Comparison of ENCODE assay signal across 17 cellular contexts in the genomic region with DNA sequence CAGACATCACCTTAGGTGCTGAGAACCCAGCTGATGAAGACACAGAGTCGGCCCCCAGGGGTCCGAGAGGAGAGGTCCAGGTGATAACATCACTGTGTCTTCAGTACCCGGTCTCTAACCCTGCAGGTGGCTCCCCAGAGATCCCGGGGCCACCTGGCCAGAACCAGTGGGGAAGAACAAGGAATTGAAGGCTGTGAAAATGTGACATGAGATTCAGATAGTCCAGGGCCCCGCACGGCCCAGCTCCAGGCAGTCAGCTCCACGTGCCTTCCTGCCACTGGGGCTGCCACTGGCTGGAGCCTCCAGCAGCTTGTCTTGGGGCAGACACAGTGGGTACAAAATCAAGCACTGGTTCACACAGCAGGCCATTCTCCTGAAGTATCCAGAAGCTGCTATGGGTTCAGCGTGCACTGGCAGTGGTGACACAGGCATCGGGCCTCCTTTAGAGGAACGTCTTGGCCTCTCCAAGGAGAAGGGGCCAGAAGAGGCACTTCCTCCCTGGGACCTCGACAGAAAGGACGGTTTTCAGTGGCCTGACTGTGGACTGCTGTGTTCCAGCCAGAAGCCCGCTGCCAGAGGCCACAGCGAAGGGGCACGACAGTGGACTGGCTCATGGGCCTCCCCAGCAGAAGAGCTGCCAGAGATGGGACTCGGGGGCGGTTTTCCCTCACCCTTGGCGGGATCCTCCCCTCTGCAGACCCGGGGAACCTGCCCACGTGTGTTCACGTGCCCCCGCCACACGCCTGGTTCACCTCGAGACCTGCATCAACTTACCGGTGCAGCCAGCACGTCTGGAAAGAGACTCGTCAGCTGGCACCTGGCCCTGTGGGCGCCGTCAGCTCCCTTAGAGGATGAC.
DNase-seq lines count a peak whose midpoint lies in the region; ATAC-seq and TF ChIP-seq lines count a peak whose summit lies in the region.
"Had no signal": no experiment of that assay in that cellular context is flagged by ENCODE, and none has a peak within 500 bp of the region (broad histone marks: within the 10 kb centered on the region; RNA-seq: fewer than 3 reads in every experiment).

No MANE protein-coding gene starts in this region.

- TF ChIP-seq EP300 in gastroesophageal sphincter (IDR thresholded peaks at IDR 0.05) = no peak

- H3K9me3 Mint-ChIP-seq in neural crest cell = no peaks in the 10 kb centered on the region
- H3K9me3 Mint-ChIP-seq in activated CD8-positive, alpha-beta T cell treated with anti-CD3 and anti-CD28 coated beads for 36 hours = no peaks in the 10 kb centered on the region
- H3K9me3 Mint-ChIP-seq: activated naive CD8-positive, alpha-beta T cell treated with anti-CD3 and anti-CD28 coated beads for 36 hours; CD4-positive, CD25-positive, alpha-beta regulatory T cell; nephron progenitor cell had no signal

- TF ChIP-seq CTCF in gastroesophageal sphincter (IDR thresholded peaks at IDR 0.05) = no peak
- no peak for TF ChIP-seq CTCF in neural crest cell (conservative IDR thresholded peaks at IDR 0.05)
- TF ChIP-seq CTCF in activated CD8-positive, alpha-beta T cell treated with anti-CD3 and anti-CD28 coated beads for 36 hours (IDR thresholded peaks at IDR 0.05) = no peak

- H3K9me3 ChIP-seq in T-helper 17 cell (ENCODE audit: control insufficient read depth, low read length, poor library complexity, severe bottlenecking) (no peaks in the 10 kb centered on the region), gastroesophageal sphincter (no peaks in the 10 kb centered on the region), thymus (ENCODE audit: control insufficient read depth) (no peaks in the 10 kb centered on the region)

- intact Hi-C loops in activated CD8-positive, alpha-beta T cell treated with anti-CD3 and anti-CD28 coated beads for 36 hours (cut with micrococcal nuclease) = loop anchor here (10.0 kb wide), 1 partner anchor 106 kb away; no protein-coding TSS in a partner anchor

- H3K27me3 Mint-ChIP-seq in T-helper 17 cell = no peaks in the 10 kb centered on the region
- no peaks in the 10 kb centered on the region for H3K27me3 Mint-ChIP-seq in neural crest cell (ENCODE audit: low read depth)
- no peaks in the 10 kb centered on the region for H3K27me3 Mint-ChIP-seq in activated CD8-positive, alpha-beta T cell treated with anti-CD3 and anti-CD28 coated beads for 36 hours
- H3K27me3 Mint-ChIP-seq: CD4-positive, CD25-positive, alpha-beta regulatory T cell had no signal

- H3K4me1 Mint-ChIP-seq in T-helper 17 cell (peaks cover 53% of the 10 kb centered on the region), neural crest cell (peaks cover 79% of the 10 kb centered on the region)
- H3K4me1 Mint-ChIP-seq in activated CD8-positive, alpha-beta T cell treated with anti-CD3 and anti-CD28 coated beads for 36 hours (ENCODE audit: low read depth) = peaks cover 56% of the 10 kb centered on the region

- H3K4me3 Mint-ChIP-seq in T-helper 17 cell (no peak overlapping the region), neural crest cell (no peak overlapping the region)
- no peak overlapping the region for H3K4me3 Mint-ChIP-seq in activated CD8-positive, alpha-beta T cell treated with anti-CD3 and anti-CD28 coated beads for 36 hours
- H3K4me3 Mint-ChIP-seq: activated naive CD8-positive, alpha-beta T cell treated with anti-CD3 and anti-CD28 coated beads for 36 hours; CD4-positive, CD25-positive, alpha-beta regulatory T cell; nephron progenitor cell had no signal

- ATAC-seq in T-helper 17 cell (no peak), gastroesophageal sphincter (no peak), GM18907 (IDR thresholded peaks at IDR 0.05; ENCODE audit: unreplicated experiment) (no peak)
- ATAC-seq in activated CD8-positive, alpha-beta T cell treated with anti-CD3 and anti-CD28 coated beads for 36 hours = no peak
- ATAC-seq: activated CD4-positive, CD25-positive, alpha-beta regulatory T cell treated with anti-CD3 and anti-CD28 coated beads, Interleukin-2, amount 50 U/mL, for 24 hours; left colon had no signal

- peak overlapping the region; percentile 1 to 79 (median 76) for H3K27ac ChIP-seq in gastroesophageal sphincter
- peak overlapping the region; percentile 22 for H3K27ac ChIP-seq in thymus (ENCODE audit: low read depth)

- POLR2A ChIA-PET in activated CD8-positive, alpha-beta T cell treated with anti-CD3 and anti-CD28 coated beads for 36 hours (lab: Charles Lee) = interaction anchor here (1.0 kb wide), 1 partner anchor 13 kb away, joined by 3 read pairs; no protein-coding TSS in a partner anchor

- no peaks in the 10 kb centered on the region for H3K27me3 ChIP-seq in gastroesophageal sphincter
- no peaks in the 10 kb centered on the region for H3K27me3 ChIP-seq in thymus (ENCODE audit: control insufficient read depth, insufficient read depth)

- WGBS in gastroesophageal sphincter (ENCODE audit: low coverage in 1 of 2), 2 donors = 84 to 88% methylated on average over 5 to 12 of the region's 29 CpGs
- WGBS in thymus = 73% methylated on average over 29 of the region's 29 CpGs

- DNase-seq in T-helper 17 cell (no peak), neural crest cell (ENCODE audit: low read depth, low spot score) (no peak), NOMO-1 treated with DMSO at 0.1 percent for 48 hours (lab: John Stamatoyannopoulos, UW; ENCODE audit: unreplicated experiment) (no peak)
- no peak for DNase-seq in activated CD8-positive, alpha-beta T cell treated with anti-CD3 and anti-CD28 coated beads for 36 hours
- DNase-seq: activated CD8-positive, alpha-beta memory T cell treated with anti-CD3 and anti-CD28 coated beads, Interleukin-2, amount 50 U/mL, for 48 hours; activated naive CD8-positive, alpha-beta T cell treated with anti-CD3 and anti-CD28 coated beads for 36 hours; CD4-positive, CD25-positive, alpha-beta regulatory T cell; MM.1S; NCI-H1930; NCI-H524 treated with DMSO at 0.1 percent for 48 hours; nephron progenitor cell; stimulated activated CD4-positive, alpha-beta T cell treated with anti-CD3 and anti-CD28 coated beads, Interleukin-12 subunit alpha, Interleukin-12 subunit beta, amount 100 ng/mL, for 4 hours had no signal

- CTCF ChIA-PET in activated CD8-positive, alpha-beta T cell treated with anti-CD3 and anti-CD28 coated beads for 36 hours (lab: Charles Lee) = interaction anchor here (2.0 kb wide), 1 partner anchor 107 kb away, joined by 5 read pairs; no protein-coding TSS in a partner anchor

- TF ChIP-seq POLR2A in gastroesophageal sphincter (IDR thresholded peaks at IDR 0.05) = no peak

- H3K27ac Mint-ChIP-seq in T-helper 17 cell (peak overlapping the region; percentile 43), neural crest cell (ENCODE audit: unreplicated experiment) (peak overlapping the region; percentile 28)
- no peak overlapping the region for H3K27ac Mint-ChIP-seq in activated CD8-positive, alpha-beta T cell treated with anti-CD3 and anti-CD28 coated beads for 36 hours
- H3K27ac Mint-ChIP-seq: activated naive CD8-positive, alpha-beta T cell treated with anti-CD3 and anti-CD28 coated beads for 36 hours; nephron progenitor cell had no signal

- H3K4me3 ChIP-seq in gastroesophageal sphincter (no peak overlapping the region), thymus (ENCODE audit: low read length) (no peak overlapping the region)

- H3K36me3 ChIP-seq in gastroesophageal sphincter (no peaks in the 10 kb centered on the region), thymus (ENCODE audit: control insufficient read depth, insufficient read depth) (peaks cover 5% of the 10 kb centered on the region)

- H3K4me1 ChIP-seq in gastroesophageal sphincter (peaks cover 0 to 93% (median 13%) of the 10 kb centered on the region in 3 donors), thymus (ENCODE audit: control insufficient read depth, insufficient read depth, low read length) (peaks cover 63% of the 10 kb centered on the region)

- no peaks in the 10 kb centered on the region for H3K36me3 Mint-ChIP-seq in T-helper 17 cell (ENCODE audit: low read depth)
- peaks cover 4% of the 10 kb centered on the region for H3K36me3 Mint-ChIP-seq in neural crest cell (ENCODE audit: low read depth)
- H3K36me3 Mint-ChIP-seq in activated CD8-positive, alpha-beta T cell treated with anti-CD3 and anti-CD28 coated beads for 36 hours (ENCODE audit: low read depth) = no peaks in the 10 kb centered on the region
